ENCODE assay signal across 8 cellular contexts in the genomic region with DNA sequence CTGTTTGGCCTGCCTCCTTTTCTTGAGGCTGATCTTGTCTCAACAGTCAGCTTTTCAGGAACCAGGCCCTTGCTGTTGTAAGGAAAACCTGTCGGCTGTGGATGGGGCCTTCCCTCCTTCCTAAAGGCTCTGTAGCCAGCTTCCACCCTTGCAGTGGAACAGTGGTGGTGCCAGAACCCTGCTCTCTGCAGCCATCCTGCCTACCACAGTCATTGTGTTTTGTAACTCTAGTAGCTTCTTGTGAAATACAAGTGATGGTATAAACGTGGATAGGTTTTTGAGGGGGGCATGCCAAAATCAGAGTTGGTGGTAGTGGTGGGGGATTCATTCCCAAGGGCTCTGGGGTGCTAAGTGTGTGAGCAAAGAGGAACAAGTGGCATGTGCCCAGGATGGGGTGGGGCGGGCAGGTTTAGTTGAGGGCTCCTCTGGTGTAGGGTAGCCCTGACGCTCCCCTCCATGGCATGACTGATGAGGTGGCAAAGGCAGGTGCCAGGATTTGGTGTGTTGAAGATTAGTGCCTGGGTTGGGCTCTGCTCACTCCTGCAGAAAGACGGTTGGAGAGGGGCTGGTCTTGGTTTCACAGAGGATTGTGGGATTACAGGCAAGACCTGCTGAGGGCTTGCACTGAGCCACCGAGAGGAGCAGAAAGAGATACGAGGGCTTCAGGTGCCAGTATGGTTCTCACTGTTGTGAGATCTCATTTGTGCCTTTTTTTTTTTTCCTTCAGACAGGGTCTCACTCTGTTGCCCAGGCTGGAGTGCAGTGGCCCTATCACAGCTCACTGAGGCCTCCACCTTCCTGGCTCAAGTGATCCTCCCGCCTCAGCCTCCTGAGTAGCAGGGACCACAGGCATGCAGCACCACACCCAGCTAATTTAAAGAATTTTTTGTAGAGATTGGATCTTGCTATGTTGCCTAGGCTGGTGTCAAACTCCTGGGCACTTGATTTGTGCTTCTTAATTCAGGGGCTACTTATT.
DNase-seq lines count a peak whose midpoint lies in the region; ATAC-seq and TF ChIP-seq lines count a peak whose summit lies in the region.

No MANE protein-coding gene starts in this region.

- H3K36me3 ChIP-seq in muscle layer of duodenum (ENCODE audit: control insufficient read depth in 1 of 2, insufficient read depth in 2 of 2, low read length in 2 of 2) = no peaks in the 10 kb centered on the region

- peak overlapping the region; percentile 80 for H3K27ac ChIP-seq in muscle layer of duodenum (ENCODE audit: low read length)

- no peak for TF ChIP-seq CTCF in LNCaP clone FGC (IDR thresholded peaks at IDR 0.05; ENCODE audit: control insufficient read depth, extremely low read depth, insufficient read depth)
- TF ChIP-seq CTCF in choroid plexus epithelial cell (conservative IDR thresholded peaks at IDR 0.05; ENCODE audit: low read depth, low read length) = no peak

- 0 out of 2 replicates have a peak overlapping the region, but pooled peaks have one; percentile 10 for H3K4me3 ChIP-seq in LNCaP clone FGC (ENCODE audit: low read depth, low read length)
- H3K4me3 ChIP-seq in choroid plexus epithelial cell (ENCODE audit: low read depth, low read length) = no peak overlapping the region
- H3K4me3 ChIP-seq in muscle layer of duodenum (ENCODE audit: low read depth in 1 of 2, low read length in 2 of 2) = peak overlapping the region in 1 of 2 donors; percentile 2

- no peak for ATAC-seq in GM19328 (IDR thresholded peaks at IDR 0.05; ENCODE audit: unreplicated experiment)
- ATAC-seq in HG03439 (IDR thresholded peaks at IDR 0.05; ENCODE audit: unreplicated experiment) = no peak

- H3K9me3 ChIP-seq in muscle layer of duodenum (ENCODE audit: control insufficient read depth in 1 of 2, low read length in 2 of 2) = no peaks in the 10 kb centered on the region

- DNase-seq in AML-193 (lab: John Stamatoyannopoulos, UW) = peak; percentile 29 to 39
- no peak for DNase-seq in LNCaP clone FGC (ENCODE audit: low read depth)
- peak; percentile 41 for DNase-seq in choroid plexus epithelial cell (ENCODE audit: low read depth)
- no peak for DNase-seq in LoVo (ENCODE audit: low spot score)
- DNase-seq in activated CD4-positive, CD25-positive, alpha-beta regulatory T cell (lab: John Stamatoyannopoulos, UW) = no peak

- no peaks in the 10 kb centered on the region for H3K27me3 ChIP-seq in muscle layer of duodenum (ENCODE audit: low read depth, low read length)

- peaks cover 76 to 77% of the 10 kb centered on the region in 2 donors for H3K4me1 ChIP-seq in muscle layer of duodenum (ENCODE audit: control insufficient read depth in 1 of 2, insufficient read depth in 2 of 2, low read length in 2 of 2)

Comparison
In these comparisons a context has a peak if more than half of its experiments do, and no peak if none do; other contexts are left out.
1. DNase-seq: peak in AML-193 (2 of 2) and choroid plexus epithelial cell (single experiment); none in LNCaP clone FGC (single experiment), LoVo (single experiment) and activated CD4-positive, CD25-positive, alpha-beta regulatory T cell (0 of 4).